Comparison of ENCODE assay signal across 8 cellular contexts in genomic region chr13:46866150-46866549, GRCh38. TPM values are rescaled to one million over a fixed set of nuclear protein-coding genes. Genes with fewer than 3 reads are reported as not detected.
DNase-seq lines count a peak whose midpoint lies in the region; ATAC-seq and TF ChIP-seq lines count a peak whose summit lies in the region.

No MANE protein-coding gene starts in this region.

- intact Hi-C loops in IMR-90 (cut with micrococcal nuclease), result no loop called here
- intact Hi-C loops in lower lobe of right lung (cut with DNase I), result no loop called here

- no peak for TF ChIP-seq POLR2A in IMR-90 (IDR thresholded peaks at IDR 0.05; ENCODE audit: low read depth, low read length)

- no peak overlapping the region for H4K8ac ChIP-seq in IMR-90 (ENCODE audit: low read depth in 2 of 2, low read length in 2 of 2)

- H2BK120ac ChIP-seq in IMR-90 (ENCODE audit: low read depth, low read length), result no peak overlapping the region

- H3K9ac ChIP-seq in IMR-90 (ENCODE audit: low read depth, low read length), result no peak overlapping the region

- TF ChIP-seq CTCF in IMR-90 (conservative IDR thresholded peaks at IDR 0.05; ENCODE audit: low read depth, low read length) (no peak), lower lobe of right lung (IDR thresholded peaks at IDR 0.05) (no peak), endothelial cell (IDR thresholded peaks at IDR 0.05; ENCODE audit: unreplicated experiment) (no peak)

- H3K36me3 Mint-ChIP-seq in endothelial cell (ENCODE audit: low read depth, unreplicated experiment), result no peaks in the 10 kb centered on the region

- CTCF ChIA-PET in IMR-90 (lab: Yijun Ruan, JAX), result interaction anchor here (0.6 kb wide), 1 partner anchor 97 kb away, joined by 3 read pairs; no protein-coding TSS in a partner anchor

- H2BK5ac ChIP-seq in IMR-90 (ENCODE audit: low read depth, low read length, poor library complexity, severe bottlenecking), result no peak overlapping the region

- in situ Hi-C loops in IMR-90 (cut with MboI; ENCODE audit: low sequenced_read_pairs), result no loop called here

- H3K56ac ChIP-seq in IMR-90 (ENCODE audit: extremely low read depth, insufficient read depth, low read length), result no peak overlapping the region

- H3K9me3 ChIP-seq in IMR-90 (ENCODE audit: control insufficient read depth, insufficient read depth, low read length) (no peaks in the 10 kb centered on the region), lower lobe of right lung (no peaks in the 10 kb centered on the region)

- H3K18ac ChIP-seq in IMR-90 (ENCODE audit: low read depth, low read length), result no peak overlapping the region

- no peaks in the 10 kb centered on the region for H3K4me1 Mint-ChIP-seq in endothelial cell (ENCODE audit: unreplicated experiment)

- H2BK20ac ChIP-seq in IMR-90 (ENCODE audit: low read depth, low read length), result no peak overlapping the region

- no peak overlapping the region for H2BK15ac ChIP-seq in IMR-90 (ENCODE audit: low read depth, low read length)

- H3K4me3 ChIP-seq in IMR-90 (ENCODE audit: insufficient read depth, low read depth, low read length), result no peak overlapping the region
- H3K4me3 ChIP-seq in lower lobe of right lung, result no peak overlapping the region

- no peaks in the 10 kb centered on the region for H3K36me3 ChIP-seq in IMR-90 (ENCODE audit: control insufficient read depth, insufficient read depth, low read length)
- no peaks in the 10 kb centered on the region for H3K36me3 ChIP-seq in lower lobe of right lung

- H4K5ac ChIP-seq in IMR-90 (ENCODE audit: low read depth, low read length), result no peak overlapping the region

- H3K27ac ChIP-seq in IMR-90 (ENCODE audit: insufficient read depth, low read length) (no peak overlapping the region), lower lobe of right lung (peak overlapping the region; percentile 6)

- no TSS peak for BruUV-seq in IMR-90 (replicated peaks; lab: Mats Ljungman, UMichigan)

- no peaks in the 10 kb centered on the region for H3K9me3 Mint-ChIP-seq in endothelial cell (ENCODE audit: unreplicated experiment)

- H3K9me1 ChIP-seq in IMR-90 (ENCODE audit: insufficient read depth, low read length), result no peaks in the 10 kb centered on the region

- DNase-seq in GM03348 (ENCODE audit: low spot score) (peak; percentile 71), IMR-90 (peak; percentile 63), astrocyte of the hippocampus (ENCODE audit: low read depth, low spot score) (peak; percentile 32), lower lobe of right lung (peak; percentile 85), endothelial cell (ENCODE audit: low spot score) (no peak), DMS114 treated with DMSO at 0.1 percent for 48 hours (lab: John Stamatoyannopoulos, UW; ENCODE audit: unreplicated experiment) (no peak)

- H3K23ac ChIP-seq in IMR-90 (ENCODE audit: low read depth, low read length), result no peak overlapping the region

- peaks cover 1% of the 10 kb centered on the region for H3K27me3 Mint-ChIP-seq in endothelial cell (ENCODE audit: unreplicated experiment)

- no peak overlapping the region for H3K4ac ChIP-seq in IMR-90 (ENCODE audit: low read depth, low read length)

- H3K14ac ChIP-seq in IMR-90 (replicated peaks; ENCODE audit: low read depth, low read length), result no peak overlapping the region

- H3K79me1 ChIP-seq in IMR-90 (ENCODE audit: low read depth in 1 of 2, low read length in 2 of 2), result no peaks in the 10 kb centered on the region

- no peak overlapping the region for H3K27ac Mint-ChIP-seq in endothelial cell (ENCODE audit: unreplicated experiment)

- H3K4me3 Mint-ChIP-seq in endothelial cell (ENCODE audit: unreplicated experiment), result no peak overlapping the region

- H3K4me1 ChIP-seq in IMR-90 (ENCODE audit: control insufficient read depth, insufficient read depth, low read length) (no peaks in the 10 kb centered on the region), lower lobe of right lung (peaks cover 3% of the 10 kb centered on the region)

- no peak overlapping the region for H2AK5ac ChIP-seq in IMR-90 (ENCODE audit: low read depth, low read length)

- dilution Hi-C loops in IMR-90 (cut with HindIII; ENCODE audit: low sequenced_read_pairs, unreplicated experiment), result no loop called here

- no peak overlapping the region for H3K4me2 ChIP-seq in IMR-90 (ENCODE audit: low read depth, low read length)

- peak; percentile 98 for ATAC-seq in IMR-90 (ENCODE audit: low read depth)
- peak; percentile 99 for ATAC-seq in lower lobe of right lung
- no peak for ATAC-seq in HG03521 (IDR thresholded peaks at IDR 0.05; ENCODE audit: unreplicated experiment)
- ATAC-seq in HG02763 (IDR thresholded peaks at IDR 0.05; ENCODE audit: unreplicated experiment), result no peak

- H3K27me3 ChIP-seq in IMR-90 (ENCODE audit: control insufficient read depth, insufficient read depth, low read length), result peaks cover 2% of the 10 kb centered on the region; the same call in 1 of the 2 replicates
- no peaks in the 10 kb centered on the region for H3K27me3 ChIP-seq in lower lobe of right lung (ENCODE audit: low read depth)

- H4K91ac ChIP-seq in IMR-90 (ENCODE audit: insufficient read depth, low read depth, low read length), result no peak overlapping the region

- H2AK9ac ChIP-seq in IMR-90 (replicated peaks; ENCODE audit: low read depth, low read length, poor library complexity), result no peak overlapping the region

- no peaks in the 10 kb centered on the region for H4K20me1 ChIP-seq in IMR-90 (ENCODE audit: insufficient read depth, low read length)

- 20% methylated on average over 1 of the region's 4 CpGs; no CpG with 5 or more reads in 1 of the 2 experiments for WGBS in IMR-90 (ENCODE audit: extremely low coverage in 2 of 2, insufficient read length in 1 of 2), 2 experiments

- no peak for TF ChIP-seq RAD21 in IMR-90 (IDR thresholded peaks at IDR 0.05; ENCODE audit: low read length)

- peak overlapping the region; percentile 38 for H2AFZ ChIP-seq in IMR-90 (replicated peaks; ENCODE audit: low read length, poor library complexity)

- POLR2A ChIA-PET in IMR-90 (lab: Charles Lee; ENCODE audit: unreplicated experiment), result no interaction called here

TF ChIP-seq in IMR-90, 13 proteins besides CTCF, POLR2A, EP300 and RAD21:
- 0 out of 2 replicates have a peak, but pooled peaks have one; percentile 29 for TF ChIP-seq MXI1 (IDR thresholded peaks at IDR 0.05; ENCODE audit: borderline replicate concordance, low read depth, low read length)
- peak; percentile 86 for TF ChIP-seq CEBPB (IDR thresholded peaks at IDR 0.05; ENCODE audit: low read depth, low read length)
- TF ChIP-seq MAFK (IDR thresholded peaks at IDR 0.05; ENCODE audit: low read depth, low read length), result no peak
- TF ChIP-seq SMC3 (IDR thresholded peaks at IDR 0.05; ENCODE audit: low read depth, low read length), result no peak

RNA-seq across cellular contexts. Expression of gene HTR2A, which starts 30.7 kb away (rescaled TPM):
- total RNA-seq in IMR-90 (2012; rRNA removed), result not detected in 2 replicates
- polyA plus RNA-seq in IMR-90 (2012; rRNA removed), result 0.02 TPM in 1 of 2 replicates, not detected in the other
- not detected in 2 replicates for polyA plus RNA-seq in IMR-90 (2012; cell fraction: cytosol; rRNA removed)
- polyA plus RNA-seq in IMR-90 (2012; cell fraction: nucleus; rRNA removed; ENCODE audit: low replicate concordance), result not detected in 2 replicates
- total RNA-seq in lower lobe of right lung, result 0.32 TPM
- not detected for total RNA-seq in endothelial cell (ENCODE audit: unreplicated experiment)

Comparison
In these comparisons a context has a peak if more than half of its experiments do, and no peak if none do; other contexts are left out.
1. DNase-seq: peak in GM03348 (single experiment), IMR-90 (single experiment), astrocyte of the hippocampus (single experiment) and lower lobe of right lung (single experiment); none in endothelial cell (single experiment) and DMS114 treated with DMSO at 0.1 percent for 48 hours (single experiment).
2. ATAC-seq: peak in IMR-90 (single experiment) and lower lobe of right lung (2 of 2); none in HG03521 (single experiment) and HG02763 (single experiment).